22 cellular contexts compared by ENCODE assay signal in the genomic region with DNA sequence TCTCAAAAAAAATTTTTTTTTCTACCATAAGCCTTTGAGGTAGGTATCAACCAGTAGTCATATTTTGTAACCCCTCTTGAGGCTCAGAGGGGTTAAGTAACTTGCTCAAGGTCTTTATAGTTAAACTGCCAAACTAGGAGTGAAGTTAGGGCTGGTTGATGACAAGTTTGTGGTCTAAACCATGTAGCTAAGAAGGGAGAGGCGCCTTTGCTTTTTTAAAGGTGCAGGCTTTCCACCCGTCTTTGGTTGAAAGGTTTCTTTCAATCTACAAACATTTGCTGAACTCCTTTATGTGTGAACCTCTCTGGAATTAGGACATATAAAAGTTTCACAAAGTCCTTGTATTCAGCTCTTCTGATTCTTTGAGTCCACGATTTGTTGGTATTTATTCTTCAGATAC. TPM values are rescaled to one million over a fixed set of nuclear protein-coding genes. Genes with fewer than 3 reads are reported as not detected.
DNase-seq lines count a peak whose midpoint lies in the region; ATAC-seq and TF ChIP-seq lines count a peak whose summit lies in the region.
"Had no signal": no experiment of that assay in that cellular context is flagged by ENCODE, and none has a peak within 500 bp of the region (broad histone marks: within the 10 kb centered on the region; RNA-seq: fewer than 3 reads in every experiment).

No MANE protein-coding gene starts in this region.

- peak overlapping the region; percentile 89 for H3K27ac Mint-ChIP-seq in CD4-positive, alpha-beta T cell
- peak overlapping the region; percentile 8 for H3K27ac Mint-ChIP-seq in activated CD8-positive, alpha-beta T cell treated with anti-CD3 and anti-CD28 coated beads, Interleukin-2, amount 10 ng/mL, durations not matched to agents 7 days and 5 days
- peak overlapping the region in 9 of 10 donors; percentile 75 to 92 (median 88) for H3K27ac Mint-ChIP-seq in naive thymus-derived CD8-positive, alpha-beta T cell
- H3K27ac Mint-ChIP-seq in activated CD8-positive, alpha-beta memory T cell treated with anti-CD3 and anti-CD28 coated beads, Interleukin-2, amount 10 ng/mL, durations not matched to agents 7 days and 5 days: no peak overlapping the region
- H3K27ac Mint-ChIP-seq: activated T-helper 2 cell treated with anti-CD3 and anti-CD28 coated beads, Interferon-gamma antibody, Interleukin-2, Interleukin-4, amounts not matched to agents 10 μg/mL and 5 μg/mL and 100 μg/mL, durations not matched to agents 14 hours and 24 hours and 36 hours; dendritic cell treated with granulocyte-macrophage colony-stimulating factor and Interleukin-4, amounts not matched to agents 40 ng/mL and 50 ng/mL, for 4 days; nephron progenitor cell had no signal

- peak; percentile 73 for ATAC-seq in CD4-positive, alpha-beta T cell (ENCODE audit: poor library complexity)
- no peak for ATAC-seq in activated CD8-positive, alpha-beta T cell treated with anti-CD3 and anti-CD28 coated beads, Interleukin-2, amount 10 ng/mL, durations not matched to agents 7 days and 5 days
- ATAC-seq in naive thymus-derived CD8-positive, alpha-beta T cell: peak; percentile 59 to 75
- no peak for ATAC-seq in activated CD8-positive, alpha-beta memory T cell treated with anti-CD3 and anti-CD28 coated beads, Interleukin-2, amount 10 ng/mL, durations not matched to agents 7 days and 5 days
- ATAC-seq: left colon had no signal

- H3K4me1 Mint-ChIP-seq in CD4-positive, alpha-beta T cell (ENCODE audit: low read depth): peaks cover 32% of the 10 kb centered on the region
- H3K4me1 Mint-ChIP-seq in activated CD8-positive, alpha-beta T cell treated with anti-CD3 and anti-CD28 coated beads, Interleukin-2, amount 10 ng/mL, durations not matched to agents 7 days and 5 days (ENCODE audit: low read depth): peaks cover 33% of the 10 kb centered on the region
- peaks cover 17 to 39% (median 32%) of the 10 kb centered on the region in 4 donors for H3K4me1 Mint-ChIP-seq in naive thymus-derived CD8-positive, alpha-beta T cell
- peaks cover 12% of the 10 kb centered on the region for H3K4me1 Mint-ChIP-seq in activated CD8-positive, alpha-beta memory T cell treated with anti-CD3 and anti-CD28 coated beads, Interleukin-2, amount 10 ng/mL, durations not matched to agents 7 days and 5 days

- no peak overlapping the region for H3K27ac ChIP-seq in CD4-positive, alpha-beta T cell (ENCODE audit: low read depth, low read length)

- CTCF ChIA-PET in CD4-positive, alpha-beta T cell (lab: Charles Lee): no interaction called here
- CTCF ChIA-PET in activated CD8-positive, alpha-beta T cell treated with anti-CD3 and anti-CD28 coated beads, Interleukin-2, amount 10 ng/mL, durations not matched to agents 7 days and 5 days (lab: Charles Lee): interaction anchor here (1.0 to 2.1 kb wide), 3 partner anchors 86 to 199 kb away, joined by 3 to 8 read pairs (median 3); no protein-coding TSS in a partner anchor
- CTCF ChIA-PET in activated CD8-positive, alpha-beta memory T cell treated with anti-CD3 and anti-CD28 coated beads, Interleukin-2, amount 10 ng/mL, durations not matched to agents 7 days and 5 days (lab: Charles Lee): interaction anchor here (0.9 to 1.6 kb wide), 2 partner anchors 89 to 97 kb away, joined by 3 to 4 read pairs; no protein-coding TSS in a partner anchor

- H3K36me3 Mint-ChIP-seq in CD4-positive, alpha-beta T cell (ENCODE audit: low read depth): peaks cover 10% of the 10 kb centered on the region
- H3K36me3 Mint-ChIP-seq in activated CD8-positive, alpha-beta T cell treated with anti-CD3 and anti-CD28 coated beads, Interleukin-2, amount 10 ng/mL, durations not matched to agents 7 days and 5 days (ENCODE audit: low read depth): peaks cover 3% of the 10 kb centered on the region
- peaks cover 0 to 1% (median 0%) of the 10 kb centered on the region in 3 donors for H3K36me3 Mint-ChIP-seq in naive thymus-derived CD8-positive, alpha-beta T cell
- H3K36me3 Mint-ChIP-seq in activated CD8-positive, alpha-beta memory T cell treated with anti-CD3 and anti-CD28 coated beads, Interleukin-2, amount 10 ng/mL, durations not matched to agents 7 days and 5 days: peaks cover 3% of the 10 kb centered on the region

- no peaks in the 10 kb centered on the region for H3K9me3 ChIP-seq in CD4-positive, alpha-beta T cell (ENCODE audit: control insufficient read depth, low read length)
- H3K9me3 ChIP-seq: tibial nerve had no signal

- peak overlapping the region; percentile 88 for H3K4me3 Mint-ChIP-seq in CD4-positive, alpha-beta T cell
- no peak overlapping the region for H3K4me3 Mint-ChIP-seq in activated CD8-positive, alpha-beta T cell treated with anti-CD3 and anti-CD28 coated beads, Interleukin-2, amount 10 ng/mL, durations not matched to agents 7 days and 5 days
- H3K4me3 Mint-ChIP-seq in naive thymus-derived CD8-positive, alpha-beta T cell: peak overlapping the region in 9 of 10 donors; percentile 5 to 86 (median 59)
- no peak overlapping the region for H3K4me3 Mint-ChIP-seq in activated CD8-positive, alpha-beta memory T cell treated with anti-CD3 and anti-CD28 coated beads, Interleukin-2, amount 10 ng/mL, durations not matched to agents 7 days and 5 days
- H3K4me3 Mint-ChIP-seq: dendritic cell treated with granulocyte-macrophage colony-stimulating factor and Interleukin-4, amounts not matched to agents 40 ng/mL and 50 ng/mL, for 4 days; nephron progenitor cell had no signal

- intact Hi-C loops in CD4-positive, alpha-beta T cell (cut with DNase I, micrococcal nuclease): loop anchor here (5.0 to 10.0 kb wide), 4 partner anchors 71 to 96 kb away; a partner anchor contains a TSS

- H3K9me3 Mint-ChIP-seq in CD4-positive, alpha-beta T cell: no peaks in the 10 kb centered on the region
- H3K9me3 Mint-ChIP-seq in activated CD8-positive, alpha-beta T cell treated with anti-CD3 and anti-CD28 coated beads, Interleukin-2, amount 10 ng/mL, durations not matched to agents 7 days and 5 days (ENCODE audit: insufficient read depth): no peaks in the 10 kb centered on the region
- H3K9me3 Mint-ChIP-seq in naive thymus-derived CD8-positive, alpha-beta T cell: no peaks in the 10 kb centered on the region
- no peaks in the 10 kb centered on the region for H3K9me3 Mint-ChIP-seq in activated CD8-positive, alpha-beta memory T cell treated with anti-CD3 and anti-CD28 coated beads, Interleukin-2, amount 10 ng/mL, durations not matched to agents 7 days and 5 days (ENCODE audit: low read depth)
- H3K9me3 Mint-ChIP-seq: activated T-helper 2 cell treated with anti-CD3 and anti-CD28 coated beads, Interferon-gamma antibody, Interleukin-2, Interleukin-4, amounts not matched to agents 10 μg/mL and 5 μg/mL and 100 μg/mL, durations not matched to agents 14 hours and 24 hours and 36 hours; dendritic cell treated with granulocyte-macrophage colony-stimulating factor and Interleukin-4, amounts not matched to agents 40 ng/mL and 50 ng/mL, for 4 days; T-helper 2 cell treated with Interferon-gamma antibody and Interleukin-4, amounts not matched to agents 5 μg/mL and 100 μg/mL, for 36 hours had no signal

- no peak for TF ChIP-seq CTCF in CD4-positive, alpha-beta T cell (IDR thresholded peaks at IDR 0.05)

- no peaks in the 10 kb centered on the region for H3K27me3 Mint-ChIP-seq in CD4-positive, alpha-beta T cell
- H3K27me3 Mint-ChIP-seq in activated CD8-positive, alpha-beta T cell treated with anti-CD3 and anti-CD28 coated beads, Interleukin-2, amount 10 ng/mL, durations not matched to agents 7 days and 5 days (ENCODE audit: low read depth): no peaks in the 10 kb centered on the region
- no peaks in the 10 kb centered on the region for H3K27me3 Mint-ChIP-seq in naive thymus-derived CD8-positive, alpha-beta T cell
- H3K27me3 Mint-ChIP-seq in activated CD8-positive, alpha-beta memory T cell treated with anti-CD3 and anti-CD28 coated beads, Interleukin-2, amount 10 ng/mL, durations not matched to agents 7 days and 5 days: no peaks in the 10 kb centered on the region
- H3K27me3 Mint-ChIP-seq: CD4-positive, alpha-beta memory T cell had no signal

- DNase-seq in CD4-positive, alpha-beta T cell: peak in 1 of 10 experiments; percentile 11
- DNase-seq in Jurkat, Clone E6-1 (ENCODE audit: low read depth, low spot score): peak; percentile 80
- DNase-seq in activated CD8-positive, alpha-beta T cell treated with anti-CD3 and anti-CD28 coated beads, Interleukin-2, amount 10 ng/mL, durations not matched to agents 7 days and 5 days: peak; percentile 34
- DNase-seq in naive thymus-derived CD8-positive, alpha-beta T cell: peak in 8 of 10 donors; percentile 11 to 73 (median 42)
- DNase-seq in cortex of kidney (lab: John Stamatoyannopoulos, UW): no peak
- no peak for DNase-seq in activated CD8-positive, alpha-beta memory T cell treated with anti-CD3 and anti-CD28 coated beads, Interleukin-2, amount 10 ng/mL, durations not matched to agents 7 days and 5 days
- no peak for DNase-seq in NOMO-1 (lab: John Stamatoyannopoulos, UW; ENCODE audit: unreplicated experiment in 2 of 2)
- no peak for DNase-seq in NCI-H1092 treated with DMSO at 0.1 percent for 48 hours (lab: John Stamatoyannopoulos, UW)
- DNase-seq: activated CD4-positive, CD25-positive, alpha-beta regulatory T cell; CD4-positive, alpha-beta memory T cell; left colon; mesendoderm; NCI-H2171 treated with DMSO at 0.1 percent for 48 hours; nephron progenitor cell; OCI-M1; SHP77 treated with DMSO at 0.1 percent for 48 hours; stimulated activated CD4-positive, alpha-beta T cell treated with anti-CD3 and anti-CD28 coated beads, Interleukin-2, amount 100 ng/mL, for 24 hours; stimulated activated naive CD4-positive, alpha-beta T cell treated with Interleukin-2 at 50 U/mL for 16 hours had no signal

- no peaks in the 10 kb centered on the region for H3K27me3 ChIP-seq in CD4-positive, alpha-beta T cell (ENCODE audit: control insufficient read depth, insufficient read depth, low read length)
- H3K27me3 ChIP-seq: tibial nerve had no signal

- peak overlapping the region; percentile 16; the same call in 1 of the 2 replicates for H3K4me3 ChIP-seq in Jurkat, Clone E6-1 (ENCODE audit: low read length)
- H3K4me3 ChIP-seq: tibial nerve had no signal

- POLR2A ChIA-PET in CD4-positive, alpha-beta T cell (lab: Charles Lee): interaction anchor here (0.7 to 1.9 kb wide), 4 partner anchors 80 to 724 kb away, joined by 3 to 7 read pairs (median 3); no protein-coding TSS in a partner anchor
- POLR2A ChIA-PET in activated CD8-positive, alpha-beta T cell treated with anti-CD3 and anti-CD28 coated beads, Interleukin-2, amount 10 ng/mL, durations not matched to agents 7 days and 5 days (lab: Charles Lee): interaction anchor here (1.5 kb wide), 1 partner anchor 244 kb away, joined by 3 read pairs; no protein-coding TSS in a partner anchor
- POLR2A ChIA-PET in naive thymus-derived CD8-positive, alpha-beta T cell (lab: Charles Lee): interaction anchor here (0.7 to 1.3 kb wide), 4 partner anchors 9 to 93 kb away, joined by 3 read pairs; no protein-coding TSS in a partner anchor

RNA-seq across cellular contexts. Expression of a gene that starts 2.4 kb away (rescaled TPM):
- total RNA-seq in CD4-positive, alpha-beta T cell: 10 to 100 TPM; 27.0 to 30.9 TPM
- 52.7 TPM for polyA plus RNA-seq in Jurkat, Clone E6-1 (2012; ENCODE audit: insufficient read depth, insufficient read length)
- 10 to 100 TPM; 26.2 to 33.4 TPM for total RNA-seq in activated CD8-positive, alpha-beta T cell treated with anti-CD3 and anti-CD28 coated beads, Interleukin-2, amount 10 ng/mL, durations not matched to agents 7 days and 5 days
- 10 to 100 TPM; 36.7 to 40.4 TPM for total RNA-seq in naive thymus-derived CD8-positive, alpha-beta T cell
- polyA plus RNA-seq in naive thymus-derived CD8-positive, alpha-beta T cell: 10 to 100 TPM; 17.1 to 21.4 (median 18.8) TPM
- 10 to 100 TPM; 22.8 to 23.6 TPM for total RNA-seq in activated CD8-positive, alpha-beta memory T cell treated with anti-CD3 and anti-CD28 coated beads, Interleukin-2, amount 10 ng/mL, durations not matched to agents 7 days and 5 days

Comparison
In these comparisons a context has a peak if more than half of its experiments do, and no peak if none do; other contexts are left out.
1. ATAC-seq: peak in CD4-positive, alpha-beta T cell (single experiment) and naive thymus-derived CD8-positive, alpha-beta T cell (2 of 2); none in activated CD8-positive, alpha-beta T cell treated with anti-CD3 and anti-CD28 coated beads, Interleukin-2, amount 10 ng/mL, durations not matched to agents 7 days and 5 days (single experiment) and activated CD8-positive, alpha-beta memory T cell treated with anti-CD3 and anti-CD28 coated beads, Interleukin-2, amount 10 ng/mL, durations not matched to agents 7 days and 5 days (single experiment).
2. DNase-seq: peak in Jurkat, Clone E6-1 (single experiment), activated CD8-positive, alpha-beta T cell treated with anti-CD3 and anti-CD28 coated beads, Interleukin-2, amount 10 ng/mL, durations not matched to agents 7 days and 5 days (single experiment) and naive thymus-derived CD8-positive, alpha-beta T cell (8 of 10); none in cortex of kidney (single experiment), activated CD8-positive, alpha-beta memory T cell treated with anti-CD3 and anti-CD28 coated beads, Interleukin-2, amount 10 ng/mL, durations not matched to agents 7 days and 5 days (single experiment), NOMO-1 (0 of 2) and NCI-H1092 treated with DMSO at 0.1 percent for 48 hours (single experiment).
3. H3K4me3 Mint-ChIP-seq: peak in CD4-positive, alpha-beta T cell (single experiment) and naive thymus-derived CD8-positive, alpha-beta T cell (9 of 10); none in activated CD8-positive, alpha-beta T cell treated with anti-CD3 and anti-CD28 coated beads, Interleukin-2, amount 10 ng/mL, durations not matched to agents 7 days and 5 days (single experiment) and activated CD8-positive, alpha-beta memory T cell treated with anti-CD3 and anti-CD28 coated beads, Interleukin-2, amount 10 ng/mL, durations not matched to agents 7 days and 5 days (single experiment).